In genomic region chr2:107263596-107264090, GRCh38 we compare ENCODE assay signal across 19 cellular contexts.
A peak's percentile ranks its signal among the peaks of the same experiment; 100 is the strongest.
DNase-seq lines count a peak whose midpoint lies in the region; ATAC-seq, FAIRE-seq and TF ChIP-seq lines count a peak whose summit lies in the region.
"Had no signal": no experiment of that assay in that cellular context is flagged by ENCODE, and none has a peak within 500 bp of the region (broad histone marks: within the 10 kb centered on the region; RNA-seq: fewer than 3 reads in every experiment).

No MANE protein-coding gene starts in this region.

- CTCF ChIA-PET in HepG2 (lab: Yijun Ruan, JAX; ENCODE audit: low intra/inter-chr PET ratio, low total read pairs), result no interaction called here

- no peak overlapping the region for H3K9ac ChIP-seq in HepG2 (ENCODE audit: insufficient read depth, low read depth, low read length)

- TF ChIP-seq RAD21 in HepG2 (CRISPR knock-in tag; IDR thresholded peaks at IDR 0.05), result no peak

- H3K4me2 ChIP-seq in HepG2 (ENCODE audit: low read depth, low read length), result no peak overlapping the region

- H3K4me1 ChIP-seq in HepG2 (ENCODE audit: insufficient read depth, low read length) (no peaks in the 10 kb centered on the region), right lobe of liver (no peaks in the 10 kb centered on the region)
- H3K4me1 ChIP-seq: SJSA1 had no signal

- no peak overlapping the region for H3K4me3 ChIP-seq in HepG2 (replicated peaks in 1 of 3; ENCODE audit: insufficient read depth in 1 of 3, low read depth in 2 of 3, low read length in 3 of 3)
- H3K4me3 ChIP-seq in right lobe of liver, result no peak overlapping the region
- H3K4me3 ChIP-seq in kidney epithelial cell (ENCODE audit: low read depth, low read length), result no peak overlapping the region
- H3K4me3 ChIP-seq: SJSA1 had no signal

- H3K36me3 ChIP-seq in HepG2 (replicated peaks in 1 of 2; ENCODE audit: control insufficient read depth in 1 of 2, insufficient read depth in 2 of 2, low read length in 2 of 2), result no peaks in the 10 kb centered on the region
- H3K36me3 ChIP-seq in right lobe of liver, result no peaks in the 10 kb centered on the region
- H3K36me3 ChIP-seq in kidney epithelial cell (ENCODE audit: control insufficient read depth, insufficient read depth, low read length), result no peaks in the 10 kb centered on the region
- H3K36me3 ChIP-seq: SJSA1 had no signal

- DNase-seq in HepG2 (ENCODE audit: low spot score) (no peak), right lobe of liver (no peak), NCI-H524 (lab: John Stamatoyannopoulos, UW) (peak; percentile 60 to 83), kidney epithelial cell (ENCODE audit: low read depth) (peak; percentile 34), mucosa of gallbladder (ENCODE audit: low spot score) (no peak), SIG-M5 treated with dmso at 0.1 percent for 504 hours (lab: John Stamatoyannopoulos, UW; ENCODE audit: unreplicated experiment) (no peak)
- DNase-seq in activated CD4-positive, alpha-beta T cell treated with anti-CD3 and anti-CD28 coated beads for 48 hours, result no peak
- DNase-seq: C1 segment of cervical spinal cord, DMS153, H9, MM.1S, NCI-H1105, NCI-H1694, NCI-H345, NCI-H69, PC-3, T-cell had no signal

- TF ChIP-seq POLR2A in HepG2 (IDR thresholded peaks at IDR 0.05; ENCODE audit: insufficient read depth in 1 of 2, low read depth in 2 of 2, low read length in 2 of 2) (no peak), right lobe of liver (IDR thresholded peaks at IDR 0.05) (no peak)

- H3K27me3 ChIP-seq in HepG2 (ENCODE audit: control insufficient read depth in 1 of 2, insufficient read depth in 2 of 2, low read length in 2 of 2) (no peaks in the 10 kb centered on the region), right lobe of liver (no peaks in the 10 kb centered on the region), kidney epithelial cell (ENCODE audit: control insufficient read depth, insufficient read depth, low read length) (no peaks in the 10 kb centered on the region)
- H3K27me3 ChIP-seq: SJSA1 had no signal

- intact Hi-C loops in HepG2 (cut with micrococcal nuclease; ENCODE audit: unreplicated experiment) (no loop called here), right lobe of liver (cut with DNase I) (no loop called here)

- no peak overlapping the region for H2AFZ ChIP-seq in HepG2 (ENCODE audit: low read length)

- POLR2A ChIA-PET in HepG2 (lab: Yijun Ruan, JAX), result no interaction called here

- in situ Hi-C loops in HepG2 (cut with HindIII; ENCODE audit: extremely low pct_ligation_motif_present, low pct_unique_long_range_greater_than_20kb), result no loop called here

- H3K9me3 ChIP-seq in HepG2 (ENCODE audit: low read length) (no peaks in the 10 kb centered on the region), right lobe of liver (no peaks in the 10 kb centered on the region)
- H3K9me3 ChIP-seq: SJSA1 had no signal

- ATAC-seq in HepG2, result no peak
- no peak for ATAC-seq in right lobe of liver
- no peak for ATAC-seq in GM19467 (IDR thresholded peaks at IDR 0.05; ENCODE audit: unreplicated experiment)
- ATAC-seq: PC-3, T-cell had no signal

- TF ChIP-seq CTCF in HepG2 (CRISPR knock-in tag; IDR thresholded peaks at IDR 0.05) (no peak), right lobe of liver (IDR thresholded peaks at IDR 0.05) (no peak), kidney epithelial cell (IDR thresholded peaks at IDR 0.05; ENCODE audit: insufficient read depth, low read length, poor library complexity, severe bottlenecking) (no peak)

- FAIRE-seq in HepG2 (lab: Jason Lieb, UNC), result no peak

- 0% methylated on average over 4 of the region's 4 CpGs for WGBS in HepG2 (ENCODE audit: low lambda C conversion rate)
- WGBS in right lobe of liver (ENCODE audit: insufficient coverage, low coverage, low lambda C conversion rate, missing lambda C conversion rate), result 44% methylated on average over 2 of the region's 4 CpGs

- no peaks in the 10 kb centered on the region for H3K79me2 ChIP-seq in HepG2 (ENCODE audit: insufficient read depth, low read length)

- no peak for TF ChIP-seq EP300 in HepG2 (IDR thresholded peaks at IDR 0.05; ENCODE audit: low read depth in 2 of 2, low read length in 2 of 2)
- TF ChIP-seq EP300 in HepG2 (CRISPR knock-in tag; IDR thresholded peaks at IDR 0.05; ENCODE audit: borderline replicate concordance), result no peak

- BruUV-seq in HepG2 (replicated peaks; lab: Mats Ljungman, UMichigan), result no TSS peak

- no peaks in the 10 kb centered on the region for H4K20me1 ChIP-seq in HepG2 (ENCODE audit: insufficient read depth, low read length)

- H3K27ac ChIP-seq in HepG2 (ENCODE audit: extremely low read length, insufficient read depth, low read length) (no peak overlapping the region), right lobe of liver (no peak overlapping the region)
- H3K27ac ChIP-seq: SJSA1 had no signal

TF ChIP-seq in HepG2, 621 proteins besides CTCF, POLR2A, EP300 and RAD21:
- TF ChIP-seq ZNF576 (CRISPR knock-in tag; IDR thresholded peaks at IDR 0.05) (no peak), ZNF382 (CRISPR knock-in tag; IDR thresholded peaks at IDR 0.05; ENCODE audit: borderline replicate concordance) (no peak), MAFF (IDR thresholded peaks at IDR 0.05; ENCODE audit: low read depth, low read length) (0 out of 2 replicates have a peak, but pooled peaks have one; percentile 4), MAFK (conservative IDR thresholded peaks at IDR 0.05 in 1 of 2, IDR thresholded peaks at IDR 0.05 in 1 of 2; ENCODE audit: low read length in 2 of 2) (peak in 1 of 2 experiments; percentile 55; a peak in 2 of 4 replicates)

Comparison
In these comparisons a context has a peak if more than half of its experiments do, and no peak if none do; other contexts are left out.
1. DNase-seq: peak in NCI-H524 (2 of 2) and kidney epithelial cell (single experiment); none in HepG2 (single experiment), right lobe of liver (0 of 3), mucosa of gallbladder (single experiment), SIG-M5 treated with dmso at 0.1 percent for 504 hours (single experiment) and activated CD4-positive, alpha-beta T cell treated with anti-CD3 and anti-CD28 coated beads for 48 hours (single experiment).